In genomic region chr15:40055576-40056293, GRCh38 we compare ENCODE assay signal across 10 cellular contexts. TPM values are rescaled to one million over a fixed set of nuclear protein-coding genes. Genes with fewer than 3 reads are reported as not detected.
A peak's percentile ranks its signal among the peaks of the same experiment; 100 is the strongest.
DNase-seq lines count a peak whose midpoint lies in the region; ATAC-seq, FAIRE-seq and TF ChIP-seq lines count a peak whose summit lies in the region.
"Had no signal": no experiment of that assay in that cellular context is flagged by ENCODE, and none has a peak within 500 bp of the region (broad histone marks: within the 10 kb centered on the region; RNA-seq: fewer than 3 reads in every experiment).

No MANE protein-coding gene starts in this region.

- intact Hi-C loops in aorta (cut with DNase I) = no loop called here

- WGBS in aorta, 2 donors = 64 to 65% methylated on average over 14 of the region's 14 CpGs

- H3K36me3 ChIP-seq in duodenal mucosa (ENCODE audit: control insufficient read depth in 1 of 2, insufficient read depth in 2 of 2, low read length in 2 of 2) = no peaks in the 10 kb centered on the region
- H3K36me3 ChIP-seq in rectal smooth muscle tissue (ENCODE audit: control insufficient read depth, insufficient read depth, low read length) = no peaks in the 10 kb centered on the region
- H3K36me3 ChIP-seq in aorta (ENCODE audit: control insufficient read depth in 1 of 2, insufficient read depth in 2 of 2, low read length in 1 of 2) = no peaks in the 10 kb centered on the region

- H3K4me3 Mint-ChIP-seq in immature natural killer cell = no peak overlapping the region

- H3K9me3 Mint-ChIP-seq in immature natural killer cell = no peaks in the 10 kb centered on the region
- H3K9me3 Mint-ChIP-seq: stimulated activated effector memory CD8-positive, alpha-beta T cell treated with anti-CD3 and anti-CD28 coated beads, Interleukin-12 subunit alpha, Interleukin-12 subunit beta, amount 100 ng/mL, for 72 hours had no signal

- H3K9ac ChIP-seq in duodenal mucosa (ENCODE audit: low read depth in 1 of 2, low read length in 2 of 2) (peak overlapping the region; percentile 20 to 35), rectal smooth muscle tissue (ENCODE audit: low read length) (peak overlapping the region; percentile 10)

- ATAC-seq in aorta (ENCODE audit: low FRiP score) = no peak
- ATAC-seq in HG03442 (IDR thresholded peaks at IDR 0.05; ENCODE audit: unreplicated experiment) = no peak
- ATAC-seq: stimulated activated effector memory CD8-positive, alpha-beta T cell treated with anti-CD3 and anti-CD28 coated beads, Interleukin-12 subunit alpha, Interleukin-12 subunit beta, amount 100 ng/mL, for 72 hours had no signal

- H3K27ac ChIP-seq in duodenal mucosa (ENCODE audit: low read depth, low read length) (no peak overlapping the region), rectal smooth muscle tissue (ENCODE audit: low read depth, low read length) (peak overlapping the region; percentile 67), aorta (ENCODE audit: low read depth in 1 of 2, low read length in 2 of 2) (no peak overlapping the region)

- H3K4me1 ChIP-seq in duodenal mucosa (ENCODE audit: control insufficient read depth in 1 of 2, insufficient read depth in 2 of 2, low read length in 2 of 2) (peaks cover 52 to 53% of the 10 kb centered on the region in 2 donors), rectal smooth muscle tissue (ENCODE audit: control insufficient read depth, insufficient read depth, low read length) (peaks cover 19% of the 10 kb centered on the region), aorta (ENCODE audit: control insufficient read depth in 1 of 2, insufficient read depth in 2 of 2, low read length in 2 of 2) (no peaks in the 10 kb centered on the region)

- peaks cover 15 to 26% of the 10 kb centered on the region in 2 donors for H3K4me1 Mint-ChIP-seq in immature natural killer cell

- FAIRE-seq in GM12891 (lab: Jason Lieb, UNC) = peak; percentile 47

- TF ChIP-seq POLR2A in GM12891 (IDR thresholded peaks at IDR 0.05; ENCODE audit: low read depth, low read length) = no peak

- no peak overlapping the region for H3K4me3 ChIP-seq in duodenal mucosa (ENCODE audit: low read depth in 1 of 2, low read length in 2 of 2)
- no peak overlapping the region for H3K4me3 ChIP-seq in rectal smooth muscle tissue (ENCODE audit: low read length)
- no peak overlapping the region for H3K4me3 ChIP-seq in aorta (ENCODE audit: low read length in 2 of 2)

- no peak overlapping the region for H3K27ac Mint-ChIP-seq in immature natural killer cell

- no peaks in the 10 kb centered on the region for H3K9me3 ChIP-seq in duodenal mucosa (ENCODE audit: control insufficient read depth in 1 of 2, low read length in 2 of 2)
- H3K9me3 ChIP-seq in aorta (ENCODE audit: control insufficient read depth, low read length) = no peaks in the 10 kb centered on the region

- DNase-seq in GM12891 (ENCODE audit: insufficient read length, low spot score) (no peak), NCI-H69 (lab: John Stamatoyannopoulos, UW) (peak; percentile 68), NCI-H2227 (lab: John Stamatoyannopoulos, UW; ENCODE audit: unreplicated experiment) (no peak), aorta (no peak), immature natural killer cell (no peak)
- DNase-seq: NCI-H524 had no signal

- H3K27me3 ChIP-seq in duodenal mucosa (ENCODE audit: control insufficient read depth in 1 of 2, insufficient read depth in 2 of 2, low read length in 2 of 2) (no peaks in the 10 kb centered on the region), rectal smooth muscle tissue (ENCODE audit: control insufficient read depth, insufficient read depth, low read length) (no peaks in the 10 kb centered on the region), aorta (ENCODE audit: control insufficient read depth in 1 of 2, insufficient read depth in 2 of 2, low read length in 1 of 2) (no peaks in the 10 kb centered on the region)

- peaks cover 0 to 2% (median 0%) of the 10 kb centered on the region in 3 donors for H3K27me3 Mint-ChIP-seq in immature natural killer cell (ENCODE audit: low read depth in 3 of 3)

- no peaks in the 10 kb centered on the region for H3K36me3 Mint-ChIP-seq in immature natural killer cell

TF ChIP-seq in GM12891, 5 proteins besides CTCF, POLR2A, EP300 and RAD21:
- no peak for TF ChIP-seq SPI1 (IDR thresholded peaks at IDR 0.05; ENCODE audit: low read depth, low read length)
- TF ChIP-seq POLR2AphosphoS5 (IDR thresholded peaks at IDR 0.05; ENCODE audit: low read depth, low read length) = no peak
- TF ChIP-seq POU2F2 (IDR thresholded peaks at IDR 0.05; ENCODE audit: low read depth, low read length) = no peak
- no peak for TF ChIP-seq PAX5 (IDR thresholded peaks at IDR 0.05; ENCODE audit: insufficient read depth, low read length, severe bottlenecking)
- no peak for TF ChIP-seq TAF1 (IDR thresholded peaks at IDR 0.05; ENCODE audit: low read depth, low read length)

RNA-seq across cellular contexts. Expression of gene SRP14, which starts 16.8 kb away (rescaled TPM):
- polyA plus RNA-seq in GM12891 (2012; ENCODE audit: low read depth, missing spikeins) = 340 TPM
- total RNA-seq in aorta = 100 to 1,000 TPM; 154 to 161 TPM
- 100 to 1,000 TPM; 367 to 437 TPM for polyA plus RNA-seq in aorta
- polyA plus RNA-seq in immature natural killer cell = 1,000 to 10,000 TPM in 1 of 3 donors, 100 to 1,000 TPM in 2; 744 to 1,102 (median 786) TPM

RNA-seq across cellular contexts. Expression of gene BMF, which starts 52.9 kb away (rescaled TPM):
- 17.7 TPM for polyA plus RNA-seq in GM12891 (2012; ENCODE audit: low read depth, missing spikeins)
- total RNA-seq in aorta = 10 to 100 TPM in 1 of 2 donors, 1 to 10 TPM in 1; 6.0 to 17.3 TPM
- polyA plus RNA-seq in aorta = 1 to 10 TPM; 4.3 to 5.6 TPM
- polyA plus RNA-seq in immature natural killer cell = under 1 TPM in 2 of 3 donors, not detected in 1; 0.38 to 0.80 TPM
